ENCODE assay signal across 8 cellular contexts in the genomic region with DNA sequence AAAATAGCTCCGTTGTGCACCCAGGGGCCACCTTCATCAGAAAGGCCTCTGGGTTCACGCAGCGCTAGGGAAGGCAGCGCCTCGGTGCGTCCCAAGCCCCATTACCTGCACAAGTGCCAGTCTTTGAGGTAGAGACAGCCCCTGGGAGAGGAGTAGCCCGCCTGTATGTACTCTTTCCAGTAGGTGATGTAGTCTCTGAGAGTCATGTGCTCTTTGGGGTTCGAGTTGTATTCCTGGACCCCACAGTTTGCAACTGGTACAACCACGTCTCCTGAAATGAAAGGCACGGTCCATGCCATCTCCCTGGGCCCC. TPM values are rescaled to one million over a fixed set of nuclear protein-coding genes. Genes with fewer than 3 reads are reported as not detected.
DNase-seq lines count a peak whose midpoint lies in the region; ATAC-seq, FAIRE-seq and TF ChIP-seq lines count a peak whose summit lies in the region.

No MANE protein-coding gene starts in this region.

- WGBS in A549 (ENCODE audit: missing lambda C conversion rate): 8% methylated on average over 10 of the region's 10 CpGs

- no peak for TF ChIP-seq RAD21 in A549 (conservative IDR thresholded peaks at IDR 0.05 in 1 of 2, IDR thresholded peaks at IDR 0.05 in 1 of 2)

- ATAC-seq in A549 (peak; percentile 4 to 5; a peak in 5 of 6 replicates), GM21529 (IDR thresholded peaks at IDR 0.05; ENCODE audit: unreplicated experiment) (peak; percentile 3)

- peaks cover 15% of the 10 kb centered on the region; the same call in 2 of the 3 replicates for H3K4me1 ChIP-seq in A549
- no peaks in the 10 kb centered on the region for H3K4me1 ChIP-seq in SJCRH30

- peak overlapping the region; percentile 88 for H3K4me3 ChIP-seq in A549
- H3K4me3 ChIP-seq in SJCRH30: peak overlapping the region; percentile 90
- peak overlapping the region; percentile 89 for H3K4me3 ChIP-seq in fibroblast of mammary gland (ENCODE audit: control insufficient read depth, low read depth, low read length)
- peak overlapping the region; percentile 91 for H3K4me3 ChIP-seq in retinal pigment epithelial cell (ENCODE audit: low read length)

- DNase-seq in A549 (ENCODE audit: low read depth in 1 of 2, low spot score in 1 of 2): no peak
- peak in 1 of 2 experiments; percentile 28 for DNase-seq in SJCRH30
- DNase-seq in fibroblast of mammary gland (ENCODE audit: low read depth): no peak
- DNase-seq in retinal pigment epithelial cell (ENCODE audit: low read depth): no peak
- DNase-seq in SKM-1 (lab: John Stamatoyannopoulos, UW; ENCODE audit: unreplicated experiment): no peak
- DNase-seq in NCI-H774 (lab: John Stamatoyannopoulos, UW): no peak
- DNase-seq in kidney glomerular epithelial cell (lab: John Stamatoyannopoulos, UW): no peak

- TF ChIP-seq CTCF in A549 (IDR thresholded peaks at IDR 0.05) (no peak), fibroblast of mammary gland (conservative IDR thresholded peaks at IDR 0.05; ENCODE audit: control insufficient read depth, insufficient read depth, low read depth, low read length) (no peak), retinal pigment epithelial cell (conservative IDR thresholded peaks at IDR 0.05; ENCODE audit: low read depth, low read length) (no peak)

- H3K36me3 ChIP-seq in SJCRH30: peaks cover 17% of the 10 kb centered on the region; the same call in 1 of the 2 replicates

- FAIRE-seq in A549 (lab: Jason Lieb, UNC): no peak

- POLR2A ChIA-PET in A549 (lab: Yijun Ruan, JAX): interaction anchor here (0.6 to 1.3 kb wide), 5 partner anchors 53 to 1661 kb away, joined by 3 to 5 read pairs (median 3); a partner anchor contains a TSS

- no peaks in the 10 kb centered on the region for H3K27me3 ChIP-seq in SJCRH30

- H3K4me2 ChIP-seq in A549: peak overlapping the region; percentile 93

- TF ChIP-seq POLR2A in A549 (IDR thresholded peaks at IDR 0.05; ENCODE audit: low read length): no peak

- TF ChIP-seq EP300 in A549 (IDR thresholded peaks at IDR 0.05): no peak

- H3K9me3 ChIP-seq in A549: no peaks in the 10 kb centered on the region
- H3K9me3 ChIP-seq in SJCRH30 (replicated peaks): no peaks in the 10 kb centered on the region

- H3K27ac ChIP-seq in A549: peak overlapping the region; percentile 93 to 98
- H3K27ac ChIP-seq in SJCRH30: peak overlapping the region; percentile 61

- CTCF ChIA-PET in A549 (lab: Yijun Ruan, JAX): interaction anchor here (1.1 kb wide), 1 partner anchor 28 kb away, joined by 5 read pairs; no protein-coding TSS in a partner anchor

TF ChIP-seq in A549, 52 proteins besides CTCF, POLR2A, EP300 and RAD21:
- TF ChIP-seq PHF8 (IDR thresholded peaks at IDR 0.05; ENCODE audit: borderline replicate concordance, low read depth): no peak
- TF ChIP-seq ZSCAN20 (CRISPR knock-in tag; IDR thresholded peaks at IDR 0.05): no peak
- no peak for TF ChIP-seq CBX2 (IDR thresholded peaks at IDR 0.05; ENCODE audit: borderline replicate concordance, low read depth)
- TF ChIP-seq, protein P1, sequence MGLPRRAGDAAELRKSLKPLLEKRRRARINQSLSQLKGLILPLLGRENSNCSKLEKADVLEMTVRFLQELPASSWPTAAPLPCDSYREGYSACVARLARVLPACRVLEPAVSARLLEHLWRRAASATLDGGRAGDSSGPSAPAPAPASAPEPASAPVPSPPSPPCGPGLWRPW (IDR thresholded peaks at IDR 0.05): no peak
- TF ChIP-seq KDM1A (IDR thresholded peaks at IDR 0.05; ENCODE audit: low read depth): no peak
- TF ChIP-seq HOXB13 (CRISPR knock-in tag; IDR thresholded peaks at IDR 0.05; ENCODE audit: low read depth): no peak
- no peak for TF ChIP-seq NPAS2 (CRISPR knock-in tag; IDR thresholded peaks at IDR 0.05; ENCODE audit: borderline replicate concordance)
- TF ChIP-seq TFCP2L1 (CRISPR knock-in tag; IDR thresholded peaks at IDR 0.05): no peak
- no peak for TF ChIP-seq CEBPB (IDR thresholded peaks at IDR 0.05)
- no peak for TF ChIP-seq JUN (IDR thresholded peaks at IDR 0.05)
- TF ChIP-seq GATA3 (IDR thresholded peaks at IDR 0.05; ENCODE audit: borderline replicate concordance): no peak
- no peak for TF ChIP-seq FOSL2 (IDR thresholded peaks at IDR 0.05)
- no peak for TF ChIP-seq FOSL2 (CRISPR knock-in tag; IDR thresholded peaks at IDR 0.05)

RNA-seq across cellular contexts. Expression of a gene that starts 0.6 kb away (rescaled TPM):
- polyA plus RNA-seq in A549 (2011; rRNA removed): 21.2 and 23.7 TPM in 2 replicates
- polyA plus RNA-seq in A549 (2012; cell fraction: cytosol; rRNA removed): 28.4 and 36.8 TPM in 2 replicates
- polyA plus RNA-seq in A549 (2012; cell fraction: nucleus; rRNA removed): 51.5 and 60.7 TPM in 2 replicates
- polyA plus RNA-seq in A549 (2017; fragmentation: RNase III; extraction: RNeasy Plus Mini Kit Qiagen cat#74134 plus additional on column Dnase treatment): 18.8 to 19.8 TPM (median 19.4 TPM) in 3 replicates
- 76.3 and 78.6 TPM in 2 replicates for polyA minus RNA-seq in A549 (2011; rRNA and poly(A)+ RNA removed)
- 23.4 and 23.8 TPM in 2 replicates for total RNA-seq in SJCRH30 (2014; rRNA removed; shearing (Covaris generic))

RNA-seq across cellular contexts. Expression of a gene that starts 0.7 kb away (rescaled TPM):
- polyA plus RNA-seq in A549 (2011; rRNA removed) (39.5 and 42.5 TPM in 2 replicates), A549 (2017; fragmentation: RNase III; extraction: RNeasy Plus Mini Kit Qiagen cat#74134 plus additional on column Dnase treatment) (26.7 to 29.6 TPM (median 29.6 TPM) in 3 replicates)
- polyA plus RNA-seq in A549 (2012; cell fraction: cytosol; rRNA removed): 38.1 and 38.2 TPM in 2 replicates
- polyA plus RNA-seq in A549 (2012; cell fraction: nucleus; rRNA removed): 30.4 and 31.8 TPM in 2 replicates
- polyA minus RNA-seq in A549 (2011; rRNA and poly(A)+ RNA removed): 35.4 and 37.5 TPM in 2 replicates
- total RNA-seq in SJCRH30 (2014; rRNA removed; shearing (Covaris generic)): 37.8 and 40.0 TPM in 2 replicates
